In genomic region chr2:162063899-162064298, GRCh38 we compare ENCODE assay signal across 11 cellular contexts. TPM values are rescaled to one million over a fixed set of nuclear protein-coding genes. Genes with fewer than 3 reads are reported as not detected.
DNase-seq lines count a peak whose midpoint lies in the region; ATAC-seq and TF ChIP-seq lines count a peak whose summit lies in the region.
"Had no signal": no experiment of that assay in that cellular context is flagged by ENCODE, and none has a peak within 500 bp of the region (broad histone marks: within the 10 kb centered on the region; RNA-seq: fewer than 3 reads in every experiment).

No MANE protein-coding gene starts in this region.

- H3K4me3 Mint-ChIP-seq in CD4-positive, CD25-positive, alpha-beta regulatory T cell: peak overlapping the region; percentile 21 to 78 (median 62)
- peak overlapping the region; percentile 17 for H3K4me3 Mint-ChIP-seq in activated CD4-positive, alpha-beta memory T cell treated with anti-CD3 and anti-CD28 coated beads for 36 hours

- H3K4me1 ChIP-seq in CD4-positive, CD25-positive, alpha-beta regulatory T cell (ENCODE audit: control insufficient read depth, insufficient read depth, low read length, poor library complexity, severe bottlenecking): peaks cover 21% of the 10 kb centered on the region
- H3K4me1 ChIP-seq: psoas muscle had no signal

- peak overlapping the region; percentile 86 to 93 (median 92) for H3K27ac Mint-ChIP-seq in CD4-positive, CD25-positive, alpha-beta regulatory T cell
- H3K27ac Mint-ChIP-seq in activated CD4-positive, alpha-beta memory T cell treated with anti-CD3 and anti-CD28 coated beads for 36 hours: peak overlapping the region; percentile 66

- H3K9me3 ChIP-seq in CD4-positive, CD25-positive, alpha-beta regulatory T cell (ENCODE audit: control insufficient read depth in 2 of 2, low read length in 2 of 2): no peaks in the 10 kb centered on the region
- H3K9me3 ChIP-seq: BLaER1, psoas muscle had no signal

- peak overlapping the region; percentile 57 for H3K4me3 ChIP-seq in CD4-positive, CD25-positive, alpha-beta regulatory T cell (ENCODE audit: low read depth, low read length)
- H3K4me3 ChIP-seq: BLaER1, psoas muscle had no signal

- ATAC-seq in CD4-positive, CD25-positive, alpha-beta regulatory T cell (ENCODE audit: low read depth in 2 of 2): peak in 1 of 2 donors; percentile 27
- ATAC-seq in GM18873 (IDR thresholded peaks at IDR 0.05; ENCODE audit: low FRiP score, unreplicated experiment): peak; percentile 36
- ATAC-seq in HG02840 (IDR thresholded peaks at IDR 0.05; ENCODE audit: low FRiP score, unreplicated experiment): peak; percentile 49
- ATAC-seq: psoas muscle had no signal

- CTCF ChIA-PET in activated CD4-positive, alpha-beta memory T cell treated with anti-CD3 and anti-CD28 coated beads for 36 hours (lab: Charles Lee): interaction anchor here (0.7 kb wide), 1 partner anchor 463 kb away, joined by 3 read pairs; no protein-coding TSS in a partner anchor

- no peaks in the 10 kb centered on the region for H3K27me3 ChIP-seq in CD4-positive, CD25-positive, alpha-beta regulatory T cell (ENCODE audit: control insufficient read depth, insufficient read depth, low read length)
- H3K27me3 ChIP-seq: BLaER1 had no signal

- POLR2A ChIA-PET in activated CD4-positive, alpha-beta memory T cell treated with anti-CD3 and anti-CD28 coated beads for 36 hours (lab: Charles Lee): interaction anchor here (0.7 kb wide), 1 partner anchor 616 kb away, joined by 4 read pairs; no protein-coding TSS in a partner anchor

- no peaks in the 10 kb centered on the region for H3K36me3 ChIP-seq in CD4-positive, CD25-positive, alpha-beta regulatory T cell (ENCODE audit: control insufficient read depth, insufficient read depth, low read length)
- H3K36me3 ChIP-seq: BLaER1 had no signal

- H3K27me3 Mint-ChIP-seq in CD4-positive, CD25-positive, alpha-beta regulatory T cell: no peaks in the 10 kb centered on the region
- H3K27me3 Mint-ChIP-seq in activated CD4-positive, alpha-beta memory T cell treated with anti-CD3 and anti-CD28 coated beads for 36 hours: no peaks in the 10 kb centered on the region

- no peaks in the 10 kb centered on the region for H3K9me3 Mint-ChIP-seq in CD4-positive, CD25-positive, alpha-beta regulatory T cell
- H3K9me3 Mint-ChIP-seq in activated CD4-positive, alpha-beta memory T cell treated with anti-CD3 and anti-CD28 coated beads for 36 hours: no peaks in the 10 kb centered on the region

- peak overlapping the region; percentile 65 for H3K27ac ChIP-seq in CD4-positive, CD25-positive, alpha-beta regulatory T cell (ENCODE audit: insufficient read depth, low read length, poor library complexity, severe bottlenecking)
- H3K27ac ChIP-seq: BLaER1, psoas muscle had no signal

- H3K4me1 Mint-ChIP-seq in CD4-positive, CD25-positive, alpha-beta regulatory T cell: peaks cover 43 to 79% (median 52%) of the 10 kb centered on the region in 4 donors
- peaks cover 67% of the 10 kb centered on the region for H3K4me1 Mint-ChIP-seq in activated CD4-positive, alpha-beta memory T cell treated with anti-CD3 and anti-CD28 coated beads for 36 hours (ENCODE audit: low read depth)

- intact Hi-C loops in activated CD4-positive, alpha-beta memory T cell treated with anti-CD3 and anti-CD28 coated beads for 36 hours (cut with micrococcal nuclease): loop anchor here (5.0 kb wide), 1 partner anchor 987 kb away; no protein-coding TSS in a partner anchor

- peaks cover 15% of the 10 kb centered on the region for H3K36me3 Mint-ChIP-seq in CD4-positive, CD25-positive, alpha-beta regulatory T cell
- peaks cover 3% of the 10 kb centered on the region for H3K36me3 Mint-ChIP-seq in activated CD4-positive, alpha-beta memory T cell treated with anti-CD3 and anti-CD28 coated beads for 36 hours

- no peak for TF ChIP-seq CTCF in GM20000 (IDR thresholded peaks at IDR 0.05; ENCODE audit: extremely low read depth, missing control alignments)

- peak in 1 of 3 donors; percentile 41 for DNase-seq in CD4-positive, CD25-positive, alpha-beta regulatory T cell
- no peak for DNase-seq in activated CD4-positive, alpha-beta memory T cell treated with anti-CD3 and anti-CD28 coated beads for 36 hours
- DNase-seq in globus pallidus (ENCODE audit: low spot score): no peak
- DNase-seq in GM19238 (ENCODE audit: insufficient read length, low spot score): no peak
- no peak for DNase-seq in GM20000 (ENCODE audit: low spot score)
- no peak for DNase-seq in SHP77 (lab: John Stamatoyannopoulos, UW)
- DNase-seq: effector CD8-positive, alpha-beta T cell; psoas muscle had no signal

RNA-seq across cellular contexts. Expression of gene DPP4, which starts 10.1 kb away (rescaled TPM):
- total RNA-seq in CD4-positive, CD25-positive, alpha-beta regulatory T cell: 12.6 TPM
- 10 to 100 TPM; 22.3 to 40.8 (median 29.9) TPM for polyA plus RNA-seq in CD4-positive, CD25-positive, alpha-beta regulatory T cell
- total RNA-seq in activated CD4-positive, alpha-beta memory T cell treated with anti-CD3 and anti-CD28 coated beads for 36 hours: 10 to 100 TPM; 29.9 to 30.7 TPM
